30 cellular contexts compared by ENCODE assay signal in the genomic region with DNA sequence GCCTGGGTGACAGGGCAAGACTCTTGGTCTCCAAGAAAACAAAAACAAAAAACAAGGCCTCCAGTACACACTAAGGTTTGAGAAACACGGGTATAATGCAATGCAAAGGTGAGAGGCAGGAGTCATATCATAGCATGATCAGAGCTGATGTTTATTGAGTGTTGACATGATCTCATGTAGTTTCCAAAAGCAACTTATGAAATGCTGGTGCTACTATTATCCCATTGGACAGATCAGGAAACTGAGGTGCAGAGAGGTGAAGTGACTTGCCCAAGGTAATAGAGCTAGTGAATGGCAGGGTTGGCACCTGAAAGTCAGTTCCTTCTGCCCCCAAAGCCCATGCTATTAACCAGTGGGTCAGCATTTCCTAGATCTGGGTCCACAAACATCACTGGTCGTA. TPM values are rescaled to one million over a fixed set of nuclear protein-coding genes. Genes with fewer than 3 reads are reported as not detected.
A peak's percentile ranks its signal among the peaks of the same experiment; 100 is the strongest.
DNase-seq lines count a peak whose midpoint lies in the region; ATAC-seq and TF ChIP-seq lines count a peak whose summit lies in the region.
"Had no signal": no experiment of that assay in that cellular context is flagged by ENCODE, and none has a peak within 500 bp of the region (broad histone marks: within the 10 kb centered on the region; RNA-seq: fewer than 3 reads in every experiment).

No MANE protein-coding gene starts in this region.

- H3K36me3 ChIP-seq in sigmoid colon: peaks cover 18 to 70% (median 33%) of the 10 kb centered on the region in 4 donors

- H3K27ac Mint-ChIP-seq in activated CD4-positive, alpha-beta T cell treated with anti-CD3 and anti-CD28 coated beads, Interleukin-2, amount 10 ng/mL, durations not matched to agents 24 days and 14 days: no peak overlapping the region
- H3K27ac Mint-ChIP-seq in natural killer cell (peak overlapping the region; percentile 73 to 83), immature natural killer cell (peak overlapping the region; percentile 1 to 89 (median 64))
- H3K27ac Mint-ChIP-seq in natural killer cell treated with Interleukin-12 subunit alpha and Interleukin-12 subunit beta and Interleukin-15 and Interleukin-18, amount 100 ng/mL, for 72 hours: no peak overlapping the region

- H3K27me3 ChIP-seq in sigmoid colon: no peaks in the 10 kb centered on the region
- H3K27me3 ChIP-seq: BE2C, MG63 had no signal

- no peak for TF ChIP-seq EP300 in sigmoid colon (IDR thresholded peaks at IDR 0.05)

- no peaks in the 10 kb centered on the region for H3K9me3 Mint-ChIP-seq in activated CD4-positive, alpha-beta T cell treated with anti-CD3 and anti-CD28 coated beads, Interleukin-2, amount 10 ng/mL, durations not matched to agents 24 days and 14 days
- H3K9me3 Mint-ChIP-seq in natural killer cell (no peaks in the 10 kb centered on the region), immature natural killer cell (no peaks in the 10 kb centered on the region)
- no peaks in the 10 kb centered on the region for H3K9me3 Mint-ChIP-seq in natural killer cell treated with Interleukin-12 subunit alpha and Interleukin-12 subunit beta and Interleukin-15 and Interleukin-18, amount 100 ng/mL, for 72 hours

- peaks cover 5% of the 10 kb centered on the region for H3K4me1 Mint-ChIP-seq in activated CD4-positive, alpha-beta T cell treated with anti-CD3 and anti-CD28 coated beads, Interleukin-2, amount 10 ng/mL, durations not matched to agents 24 days and 14 days
- H3K4me1 Mint-ChIP-seq in natural killer cell: peaks cover 8 to 11% of the 10 kb centered on the region in 2 donors
- H3K4me1 Mint-ChIP-seq in natural killer cell treated with Interleukin-12 subunit alpha and Interleukin-12 subunit beta and Interleukin-15 and Interleukin-18, amount 100 ng/mL, for 72 hours (ENCODE audit: low read depth in 2 of 2): peaks cover 12 to 15% of the 10 kb centered on the region in 2 donors
- peaks cover 8 to 20% of the 10 kb centered on the region in 2 donors for H3K4me1 Mint-ChIP-seq in immature natural killer cell

- peaks cover 27% of the 10 kb centered on the region for H3K36me3 Mint-ChIP-seq in activated CD4-positive, alpha-beta T cell treated with anti-CD3 and anti-CD28 coated beads, Interleukin-2, amount 10 ng/mL, durations not matched to agents 24 days and 14 days (ENCODE audit: low read depth)
- H3K36me3 Mint-ChIP-seq in natural killer cell (no peaks in the 10 kb centered on the region), immature natural killer cell (peaks cover 8 to 15% (median 12%) of the 10 kb centered on the region in 3 donors)
- H3K36me3 Mint-ChIP-seq in natural killer cell treated with Interleukin-12 subunit alpha and Interleukin-12 subunit beta and Interleukin-15 and Interleukin-18, amount 100 ng/mL, for 72 hours: peaks cover 7% of the 10 kb centered on the region

- no peak for TF ChIP-seq CTCF in natural killer cell (IDR thresholded peaks at IDR 0.05)
- TF ChIP-seq CTCF in sigmoid colon (IDR thresholded peaks at IDR 0.05): no peak

- ATAC-seq in natural killer cell: no peak
- ATAC-seq in natural killer cell treated with Interleukin-12 subunit alpha and Interleukin-12 subunit beta and Interleukin-15 and Interleukin-18, amount 100 ng/mL, for 72 hours: no peak
- ATAC-seq: Panc1 had no signal

- H3K27me3 Mint-ChIP-seq in activated CD4-positive, alpha-beta T cell treated with anti-CD3 and anti-CD28 coated beads, Interleukin-2, amount 10 ng/mL, durations not matched to agents 24 days and 14 days: no peaks in the 10 kb centered on the region
- no peaks in the 10 kb centered on the region for H3K27me3 Mint-ChIP-seq in natural killer cell (ENCODE audit: low read depth in 2 of 2)
- H3K27me3 Mint-ChIP-seq in natural killer cell treated with Interleukin-12 subunit alpha and Interleukin-12 subunit beta and Interleukin-15 and Interleukin-18, amount 100 ng/mL, for 72 hours: no peaks in the 10 kb centered on the region
- H3K27me3 Mint-ChIP-seq in immature natural killer cell (ENCODE audit: low read depth in 3 of 3): peaks cover 2 to 4% (median 3%) of the 10 kb centered on the region in 3 donors

- no peak for TF ChIP-seq POLR2A in sigmoid colon (IDR thresholded peaks at IDR 0.05)

- no peak overlapping the region for H3K27ac ChIP-seq in sigmoid colon
- H3K27ac ChIP-seq: RWPE1 had no signal

- no peak overlapping the region for H3K4me3 ChIP-seq in sigmoid colon
- H3K4me3 ChIP-seq: MG63 had no signal

- no peaks in the 10 kb centered on the region for H3K4me1 ChIP-seq in sigmoid colon
- H3K4me1 ChIP-seq: BE2C had no signal

- H3K9me3 ChIP-seq in sigmoid colon: no peaks in the 10 kb centered on the region
- H3K9me3 ChIP-seq: BE2C, MG63 had no signal

- peak; percentile 53 for DNase-seq in activated CD4-positive, alpha-beta T cell treated with anti-CD3 and anti-CD28 coated beads, Interleukin-2, amount 10 ng/mL, durations not matched to agents 24 days and 14 days
- no peak for DNase-seq in activated CD4-positive, alpha-beta T cell treated with anti-CD3 and anti-CD28 coated beads, Interleukin-2, amount 50 U/mL, for 4 hours
- DNase-seq in natural killer cell: no peak
- DNase-seq in natural killer cell treated with Interleukin-12 subunit alpha and Interleukin-12 subunit beta and Interleukin-15 and Interleukin-18, amount 100 ng/mL, for 72 hours (ENCODE audit: low spot score): no peak
- no peak for DNase-seq in immature natural killer cell
- peak; percentile 5 for DNase-seq in sigmoid colon
- DNase-seq in COLO668 (lab: John Stamatoyannopoulos, UW; ENCODE audit: unreplicated experiment): no peak
- no peak for DNase-seq in SHP77 treated with DMSO at 0.1 percent for 48 hours (lab: John Stamatoyannopoulos, UW)
- DNase-seq: 8988T, ACHN, BE2C, DMS 273 treated with DMSO at 0.1 percent for 48 hours, DMS79, EL, GDM1, HCEC 1CT, KG1, MG63, NCI-H1417, NCI-H1694 treated with DMSO at 0.1 percent for 48 hours, NCI-H2081, NCI-H2171, NCI-H226, NCI-H510A, NCI-H69, SHP77 had no signal

- WGBS in sigmoid colon, 2 donors: 91 to 92% methylated on average over 2 of the region's 2 CpGs

- H3K4me3 Mint-ChIP-seq in activated CD4-positive, alpha-beta T cell treated with anti-CD3 and anti-CD28 coated beads, Interleukin-2, amount 10 ng/mL, durations not matched to agents 24 days and 14 days: no peak overlapping the region
- no peak overlapping the region for H3K4me3 Mint-ChIP-seq in natural killer cell
- H3K4me3 Mint-ChIP-seq in natural killer cell treated with Interleukin-12 subunit alpha and Interleukin-12 subunit beta and Interleukin-15 and Interleukin-18, amount 100 ng/mL, for 72 hours: no peak overlapping the region
- H3K4me3 Mint-ChIP-seq in immature natural killer cell: no peak overlapping the region
- H3K4me3 Mint-ChIP-seq: CD14-positive monocyte had no signal

- intact Hi-C loops in activated CD4-positive, alpha-beta T cell treated with anti-CD3 and anti-CD28 coated beads, Interleukin-2, amount 10 ng/mL, durations not matched to agents 24 days and 14 days (cut with micrococcal nuclease): no loop called here
- intact Hi-C loops in natural killer cell (cut with micrococcal nuclease): no loop called here
- intact Hi-C loops in sigmoid colon (cut with DNase I): no loop called here

RNA-seq across cellular contexts. Expression of a gene that starts 3.1 kb away (rescaled TPM):
- total RNA-seq in activated CD4-positive, alpha-beta T cell treated with anti-CD3 and anti-CD28 coated beads, Interleukin-2, amount 10 ng/mL, durations not matched to agents 24 days and 14 days: not detected in 2 replicates
- total RNA-seq in natural killer cell: not detected
- under 1 TPM; 0.31 to 0.47 TPM for total RNA-seq in natural killer cell treated with Interleukin-12 subunit alpha and Interleukin-12 subunit beta and Interleukin-15 and Interleukin-18, amount 100 ng/mL, for 72 hours
- not detected for polyA plus RNA-seq in immature natural killer cell
- total RNA-seq in sigmoid colon: not detected
- polyA plus RNA-seq in sigmoid colon: 1 to 10 TPM in 1 of 3 donors, under 1 TPM in 2; 0.48 to 1.8 (median 0.92) TPM
- total RNA-seq: H1 had no signal
- polyA plus RNA-seq: CD14-positive monocyte had no signal

RNA-seq across cellular contexts. Expression of a gene that starts 16.7 kb away (rescaled TPM):
- total RNA-seq in activated CD4-positive, alpha-beta T cell treated with anti-CD3 and anti-CD28 coated beads, Interleukin-2, amount 10 ng/mL, durations not matched to agents 24 days and 14 days: 26.1 and 27.7 TPM in 2 replicates
- total RNA-seq in natural killer cell (10 to 100 TPM; 71.1 to 85.3 (median 84.7) TPM), sigmoid colon (10 to 100 TPM; 16.8 to 23.0 (median 17.9) TPM)
- 10 to 100 TPM; 38.1 to 49.1 TPM for total RNA-seq in natural killer cell treated with Interleukin-12 subunit alpha and Interleukin-12 subunit beta and Interleukin-15 and Interleukin-18, amount 100 ng/mL, for 72 hours
- polyA plus RNA-seq in immature natural killer cell (10 to 100 TPM; 18.8 to 52.2 (median 32.2) TPM), sigmoid colon (100 to 1,000 TPM in 1 of 3 donors, 10 to 100 TPM in 2; 31.2 to 123 (median 53.6) TPM)

RNA-seq across cellular contexts. Expression of a gene that starts 19.2 kb away (rescaled TPM):
- 4.0 and 4.1 TPM in 2 replicates for total RNA-seq in activated CD4-positive, alpha-beta T cell treated with anti-CD3 and anti-CD28 coated beads, Interleukin-2, amount 10 ng/mL, durations not matched to agents 24 days and 14 days
- total RNA-seq in natural killer cell (10 to 100 TPM; 64.9 to 84.8 (median 83.0) TPM), sigmoid colon (1 to 10 TPM in 2 of 4 donors, under 1 TPM in 2; 0.68 to 1.1 (median 1.0) TPM)
- 10 to 100 TPM; 12.5 to 20.4 TPM for total RNA-seq in natural killer cell treated with Interleukin-12 subunit alpha and Interleukin-12 subunit beta and Interleukin-15 and Interleukin-18, amount 100 ng/mL, for 72 hours
- polyA plus RNA-seq in immature natural killer cell (10 to 100 TPM in 1 of 3 donors, 1 to 10 TPM in 1, under 1 TPM in 1; 0.49 to 15.2 (median 2.6) TPM), sigmoid colon (10 to 100 TPM; 10.8 to 94.5 (median 24.0) TPM)
- total RNA-seq: H1 had no signal
- polyA plus RNA-seq: H1 had no signal

RNA-seq across cellular contexts. Expression of a gene that starts 31.4 kb away (rescaled TPM):
- not detected in 2 replicates for total RNA-seq in activated CD4-positive, alpha-beta T cell treated with anti-CD3 and anti-CD28 coated beads, Interleukin-2, amount 10 ng/mL, durations not matched to agents 24 days and 14 days
- total RNA-seq in natural killer cell: not detected
- 1 to 10 TPM in 1 of 2 donors, under 1 TPM in 1; 0.70 to 4.4 TPM for total RNA-seq in natural killer cell treated with Interleukin-12 subunit alpha and Interleukin-12 subunit beta and Interleukin-15 and Interleukin-18, amount 100 ng/mL, for 72 hours
- not detected for polyA plus RNA-seq in immature natural killer cell
- total RNA-seq in sigmoid colon: not detected
- under 1 TPM in 1 of 3 donors, not detected in 2; 0.22 TPM for polyA plus RNA-seq in sigmoid colon
- total RNA-seq: H1 had no signal
- polyA plus RNA-seq: H1 had no signal

Comparison
In these comparisons a context has a peak if more than half of its experiments do, and no peak if none do; other contexts are left out.
1. DNase-seq: peak in activated CD4-positive, alpha-beta T cell treated with anti-CD3 and anti-CD28 coated beads, Interleukin-2, amount 10 ng/mL, durations not matched to agents 24 days and 14 days (single experiment) and sigmoid colon (single experiment); none in activated CD4-positive, alpha-beta T cell treated with anti-CD3 and anti-CD28 coated beads, Interleukin-2, amount 50 U/mL, for 4 hours (0 of 2), natural killer cell (single experiment), natural killer cell treated with Interleukin-12 subunit alpha and Interleukin-12 subunit beta and Interleukin-15 and Interleukin-18, amount 100 ng/mL, for 72 hours (single experiment), immature natural killer cell (0 of 3), COLO668 (single experiment) and SHP77 treated with DMSO at 0.1 percent for 48 hours (single experiment).
2. H3K27ac Mint-ChIP-seq: peak in natural killer cell (2 of 2) and immature natural killer cell (6 of 6); none in activated CD4-positive, alpha-beta T cell treated with anti-CD3 and anti-CD28 coated beads, Interleukin-2, amount 10 ng/mL, durations not matched to agents 24 days and 14 days (single experiment) and natural killer cell treated with Interleukin-12 subunit alpha and Interleukin-12 subunit beta and Interleukin-15 and Interleukin-18, amount 100 ng/mL, for 72 hours (0 of 2).